Comparison of ENCODE assay signal across 22 cellular contexts in genomic region chr6:145073811-145074210, GRCh38.
"Had no signal": no experiment of that assay in that cellular context is flagged by ENCODE, and none has a peak within 500 bp of the region (broad histone marks: within the 10 kb centered on the region; RNA-seq: fewer than 3 reads in every experiment).

No MANE protein-coding gene starts in this region.

- H3K36me3 ChIP-seq: MG63, SJSA1 had no signal

- H3K27ac ChIP-seq: HL-60, SJSA1, SK-N-MC had no signal

- H3K9me3 ChIP-seq: MG63, SJSA1 had no signal

- DNase-seq: Karpas-422, KG1, MG63, NCI-H1092, NCI-H1105 treated with DMSO at 0.1 percent for 48 hours, NCI-H1417 treated with DMSO at 0.1 percent for 48 hours, NCI-H146, NCI-H1694 treated with DMSO at 0.1 percent for 48 hours, NCI-H1930, NCI-H2081, NCI-H2107, NCI-H2227 treated with DMSO at 0.1 percent for 48 hours, NCI-H524, NCI-H526 treated with DMSO at 0.1 percent for 48 hours, NCI-H748 treated with DMSO at 0.1 percent for 48 hours, Right ventricle myocardium superior, RPMI8226, SIG-M5 had no signal

- FAIRE-seq: RCC 7860 had no signal

- H3K27me3 ChIP-seq: MG63, SJSA1 had no signal

- H3K4me3 ChIP-seq: MG63, SJSA1, SK-N-MC had no signal
